In the genomic region with DNA sequence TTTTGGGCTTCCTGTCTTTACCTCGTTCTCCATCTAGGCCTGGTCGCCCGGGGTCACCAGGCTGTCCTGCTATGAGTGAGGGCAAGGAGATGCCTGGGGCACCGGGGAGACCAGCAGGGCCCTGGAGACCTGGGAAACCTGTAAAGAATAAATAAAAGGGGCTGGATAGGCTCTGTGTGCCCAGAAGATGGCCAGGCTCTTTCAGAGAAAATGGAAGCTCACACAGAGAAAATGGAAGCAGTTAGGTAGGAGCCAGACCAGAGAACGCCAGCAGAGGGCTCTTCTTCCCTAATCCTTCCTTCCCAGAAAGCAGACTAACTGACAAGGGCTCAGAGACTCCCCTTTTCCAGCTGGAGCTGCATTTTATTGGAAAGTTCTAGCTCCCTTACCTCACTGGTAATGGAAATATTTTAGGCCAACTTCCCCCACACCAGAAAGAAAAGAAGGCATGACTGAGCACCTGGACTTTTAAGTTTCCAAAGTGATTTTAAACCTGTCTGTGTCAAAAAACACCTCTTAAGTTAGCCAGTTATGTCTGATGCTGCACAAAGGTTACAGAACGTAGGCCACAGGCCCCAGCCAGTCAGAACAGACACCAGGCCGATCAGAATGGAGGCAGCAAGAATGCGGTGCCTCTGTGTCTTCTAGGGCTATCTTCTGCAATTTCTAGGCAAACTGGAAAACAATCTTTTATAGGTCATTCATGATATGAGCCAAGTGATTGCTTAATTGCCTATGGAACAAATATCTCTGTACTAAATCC, we compare ENCODE assay signal across 9 cellular contexts.
DNase-seq lines count a peak whose midpoint lies in the region; ATAC-seq and TF ChIP-seq lines count a peak whose summit lies in the region.
"Had no signal": no experiment of that assay in that cellular context is flagged by ENCODE, and none has a peak within 500 bp of the region (broad histone marks: within the 10 kb centered on the region; RNA-seq: fewer than 3 reads in every experiment).

No MANE protein-coding gene starts in this region.

- H3K9ac ChIP-seq in adipocyte (ENCODE audit: low read length), result peak overlapping the region; percentile 64

- WGBS in right lobe of liver (ENCODE audit: insufficient coverage, low coverage, low lambda C conversion rate, missing lambda C conversion rate), result 74% methylated on average over 7 of the region's 8 CpGs
- 69% methylated on average over 8 of the region's 8 CpGs; no CpG with 5 or more reads in 1 of the 2 donors for WGBS in transverse colon (ENCODE audit: low coverage in 1 of 2), 2 donors

- ATAC-seq in right lobe of liver, result peak in 3 of 4 donors; percentile 29 to 73 (median 60)
- no peak for ATAC-seq in activated T-helper 17 cell treated with anti-CD3 and anti-CD28 coated beads, Interleukin-2, amount 50 U/mL, for 72 hours (replicated peaks)
- no peak for ATAC-seq in GM19452 (IDR thresholded peaks at IDR 0.05; ENCODE audit: unreplicated experiment)
- ATAC-seq in GM21526 (IDR thresholded peaks at IDR 0.05; ENCODE audit: low FRiP score, unreplicated experiment), result no peak

- H3K27me3 ChIP-seq in adipocyte (replicated peaks; ENCODE audit: control insufficient read depth, insufficient read depth, low read length) (peaks cover 26% of the 10 kb centered on the region), right lobe of liver (no peaks in the 10 kb centered on the region), transverse colon (no peaks in the 10 kb centered on the region)

- no peaks in the 10 kb centered on the region for H3K27me3 Mint-ChIP-seq in activated T-helper 17 cell treated with anti-CD3 and anti-CD28 coated beads, Interleukin-2, amount 50 U/mL, for 72 hours

- H3K27ac Mint-ChIP-seq in activated T-helper 17 cell treated with anti-CD3 and anti-CD28 coated beads, Interleukin-2, amount 50 U/mL, for 72 hours, result no peak overlapping the region

- H3K4me3 ChIP-seq in adipocyte (ENCODE audit: low read length), result no peak overlapping the region
- H3K4me3 ChIP-seq in right lobe of liver, result no peak overlapping the region
- H3K4me3 ChIP-seq in transverse colon, result no peak overlapping the region
- H3K4me3 ChIP-seq: heart left ventricle had no signal

- in situ Hi-C loops in transverse colon (cut with MboI; ENCODE audit: low pct_ligation_motif_present in 1 of 4, low pct_unique_long_range_greater_than_20kb in 1 of 4, low sequenced_read_pairs in 3 of 4), result no loop called here

- peaks cover 35% of the 10 kb centered on the region for H3K4me1 ChIP-seq in adipocyte (ENCODE audit: control insufficient read depth, insufficient read depth, low read length)
- no peaks in the 10 kb centered on the region for H3K4me1 ChIP-seq in right lobe of liver
- H3K4me1 ChIP-seq in transverse colon, result no peaks in the 10 kb centered on the region
- H3K4me1 ChIP-seq: heart left ventricle had no signal

- H3K36me3 ChIP-seq in adipocyte (ENCODE audit: control insufficient read depth, insufficient read depth, low read length, severe bottlenecking) (no peaks in the 10 kb centered on the region), right lobe of liver (no peaks in the 10 kb centered on the region), transverse colon (no peaks in the 10 kb centered on the region)
- H3K36me3 ChIP-seq: heart left ventricle had no signal

- no peak for TF ChIP-seq POLR2A in right lobe of liver (IDR thresholded peaks at IDR 0.05)
- TF ChIP-seq POLR2A in transverse colon (IDR thresholded peaks at IDR 0.05), result no peak

- TF ChIP-seq CTCF in right lobe of liver (IDR thresholded peaks at IDR 0.05), result peak in 3 of 4 donors; percentile 19 to 43 (median 21)
- TF ChIP-seq CTCF in transverse colon (IDR thresholded peaks at IDR 0.05), result no peak

- H3K9me3 ChIP-seq in adipocyte (ENCODE audit: control insufficient read depth, low read length), result peaks cover 1% of the 10 kb centered on the region
- no peaks in the 10 kb centered on the region for H3K9me3 ChIP-seq in right lobe of liver
- H3K9me3 ChIP-seq in transverse colon, result no peaks in the 10 kb centered on the region
- H3K9me3 ChIP-seq: heart left ventricle had no signal

- no peak for TF ChIP-seq EP300 in transverse colon (IDR thresholded peaks at IDR 0.05; ENCODE audit: low read depth)

- intact Hi-C loops in right lobe of liver (cut with DNase I), result no loop called here
- intact Hi-C loops in transverse colon (cut with DNase I; ENCODE audit: low total_unique reads), result no loop called here

- H3K27ac ChIP-seq in right lobe of liver (no peak overlapping the region), transverse colon (no peak overlapping the region)
- H3K27ac ChIP-seq: heart left ventricle had no signal

- H3K4me1 Mint-ChIP-seq in activated T-helper 17 cell treated with anti-CD3 and anti-CD28 coated beads, Interleukin-2, amount 50 U/mL, for 72 hours, result no peaks in the 10 kb centered on the region

- H3K9me3 Mint-ChIP-seq in activated T-helper 17 cell treated with anti-CD3 and anti-CD28 coated beads, Interleukin-2, amount 50 U/mL, for 72 hours, result no peaks in the 10 kb centered on the region

- no peaks in the 10 kb centered on the region for H3K36me3 Mint-ChIP-seq in activated T-helper 17 cell treated with anti-CD3 and anti-CD28 coated beads, Interleukin-2, amount 50 U/mL, for 72 hours (ENCODE audit: low read depth)

- no peak overlapping the region for H3K4me3 Mint-ChIP-seq in activated T-helper 17 cell treated with anti-CD3 and anti-CD28 coated beads, Interleukin-2, amount 50 U/mL, for 72 hours

- peak; percentile 52 for DNase-seq in Daoy (ENCODE audit: low read depth)
- DNase-seq in Kasumi-1 (lab: John Stamatoyannopoulos, UW), result peak; percentile 16 to 20
- peak; percentile 45 for DNase-seq in adipocyte (ENCODE audit: low read depth)
- no peak for DNase-seq in right lobe of liver
- no peak for DNase-seq in transverse colon
- DNase-seq: heart left ventricle had no signal

Comparison
In these comparisons a context has a peak if more than half of its experiments do, and no peak if none do; other contexts are left out.
1. DNase-seq: peak in Daoy (single experiment), Kasumi-1 (2 of 2) and adipocyte (single experiment); none in right lobe of liver (0 of 3) and transverse colon (single experiment).
2. ATAC-seq: peak in right lobe of liver (3 of 4); none in activated T-helper 17 cell treated with anti-CD3 and anti-CD28 coated beads, Interleukin-2, amount 50 U/mL, for 72 hours (single experiment), GM19452 (single experiment) and GM21526 (single experiment).
3. CTCF ChIP-seq: peak in right lobe of liver (3 of 4); none in transverse colon (0 of 5).